8 cellular contexts compared by ENCODE assay signal in genomic region chr7:146449625-146450024, GRCh38.
"Had no signal": no experiment of that assay in that cellular context is flagged by ENCODE, and none has a peak within 500 bp of the region (broad histone marks: within the 10 kb centered on the region; RNA-seq: fewer than 3 reads in every experiment).

No MANE protein-coding gene starts in this region.

- DNase-seq: GDM1, GF-D8 had no signal

- H3K4me3 ChIP-seq: GM12878 had no signal

- FAIRE-seq: G401.6, GM12878, GM12891, GM12892, GM18507, GM19239 had no signal

- ATAC-seq: GM12878 had no signal
